Comparison of ENCODE assay signal across 9 cellular contexts in genomic region chr9:137815256-137816255, GRCh38.
"Had no signal": no experiment of that assay in that cellular context is flagged by ENCODE, and none has a peak within 500 bp of the region (broad histone marks: within the 10 kb centered on the region; RNA-seq: fewer than 3 reads in every experiment).

No MANE protein-coding gene starts in this region.

- H3K27ac ChIP-seq: body of pancreas, tibial artery, vagina had no signal

- H3K27me3 ChIP-seq: body of pancreas, tibial artery, vagina had no signal

- DNase-seq: activated T-cell treated with anti-CD3 and anti-CD28 coated beads, Interleukin-2, amount 50 U/mL, for 4 hours; amniotic stem cell; body of pancreas; stimulated activated CD4-positive, alpha-beta T cell treated with anti-CD3 and anti-CD28 coated beads, Interleukin-4, amount 100 ng/mL, for 1 hour; stimulated activated CD8-positive, alpha-beta memory T cell treated with anti-CD3 and anti-CD28 coated beads, Interleukin-4, amount 100 ng/mL, for 48 hours; tibial artery had no signal

- H3K4me1 ChIP-seq: body of pancreas, tibial artery, vagina had no signal

- H3K9me3 ChIP-seq: body of pancreas, mucosa of descending colon, tibial artery, vagina had no signal

- H3K27me3 Mint-ChIP-seq: natural killer cell treated with Interleukin-12 subunit alpha and Interleukin-12 subunit beta and Interleukin-15 and Interleukin-18, amount 100 ng/mL, for 72 hours had no signal

- H3K4me3 Mint-ChIP-seq: activated T-cell treated with anti-CD3 and anti-CD28 coated beads, Interleukin-2, amount 50 U/mL, for 4 hours; natural killer cell treated with Interleukin-12 subunit alpha and Interleukin-12 subunit beta and Interleukin-15 and Interleukin-18, amount 100 ng/mL, for 72 hours had no signal

- ATAC-seq: activated T-cell treated with anti-CD3 and anti-CD28 coated beads, Interleukin-2, amount 50 U/mL, for 4 hours; body of pancreas; mucosa of descending colon had no signal

- H3K4me3 ChIP-seq: body of pancreas, mucosa of descending colon, tibial artery, vagina had no signal

- H3K9me3 Mint-ChIP-seq: activated T-cell treated with anti-CD3 and anti-CD28 coated beads, Interleukin-2, amount 50 U/mL, for 4 hours; natural killer cell treated with Interleukin-12 subunit alpha and Interleukin-12 subunit beta and Interleukin-15 and Interleukin-18, amount 100 ng/mL, for 72 hours had no signal
